6 cellular contexts compared by ENCODE assay signal in genomic region chr19:19488041-19488874, GRCh38. TPM values are rescaled to one million over a fixed set of nuclear protein-coding genes. Genes with fewer than 3 reads are reported as not detected.
A peak's percentile ranks its signal among the peaks of the same experiment; 100 is the strongest.
DNase-seq lines count a peak whose midpoint lies in the region; ATAC-seq, FAIRE-seq and TF ChIP-seq lines count a peak whose summit lies in the region.

No MANE protein-coding gene starts in this region.

- H3K9ac ChIP-seq in OCI-LY3 (ENCODE audit: low read length) (no peak overlapping the region), H1 (replicated peaks in 1 of 4; ENCODE audit: extremely low read depth in 1 of 4, low read depth in 3 of 4, low read length in 3 of 4) (peak overlapping the region in 1 of 4 experiments; percentile 12; a peak in 1 of 7 replicates)

- H3K36me3 ChIP-seq in OCI-LY3 (replicated peaks; ENCODE audit: low read depth, low read length) (peaks cover 8% of the 10 kb centered on the region), H1 (ENCODE audit: control insufficient read depth in 2 of 4, insufficient read depth in 4 of 4, low read length in 3 of 4) (peaks cover 0 to 9% (median 1%) of the 10 kb centered on the region in 4 experiments; a peak in 4 of 8 replicates), sigmoid colon (peaks cover 0 to 14% (median 7%) of the 10 kb centered on the region in 4 donors)

- H2BK20ac ChIP-seq in H1 (ENCODE audit: low read length) = no peak overlapping the region

- H3K79me1 ChIP-seq in H1 (ENCODE audit: low read depth, low read length) = peaks cover 21% of the 10 kb centered on the region

- H3K4me1 ChIP-seq in OCI-LY3 (ENCODE audit: low read length) = peaks cover 33% of the 10 kb centered on the region
- peaks cover 11 to 28% (median 19%) of the 10 kb centered on the region in 4 experiments for H3K4me1 ChIP-seq in H1 (replicated peaks in 1 of 4; ENCODE audit: control insufficient read depth in 3 of 4, insufficient read depth in 4 of 4, low read length in 3 of 4)
- H3K4me1 ChIP-seq in sigmoid colon = peaks cover 0 to 42% (median 30%) of the 10 kb centered on the region in 4 donors

- peak overlapping the region; percentile 61; the same call in 1 of the 2 replicates for H2AK5ac ChIP-seq in H1 (ENCODE audit: low read depth, low read length)

- H3K18ac ChIP-seq in H1 (ENCODE audit: extremely low read depth, low read length) = no peak overlapping the region

- no peak overlapping the region for H3K14ac ChIP-seq in H1 (ENCODE audit: insufficient read length)

- TF ChIP-seq CTCF in OCI-LY3 (IDR thresholded peaks at IDR 0.05; ENCODE audit: low read depth, low read length) (no peak), H1 (IDR thresholded peaks at IDR 0.05; ENCODE audit: control extremely low read depth in 1 of 3, insufficient read depth in 1 of 3, low read depth in 1 of 3, low read length in 3 of 3) (no peak), sigmoid colon (IDR thresholded peaks at IDR 0.05) (no peak)

- peak overlapping the region; percentile 50; the same call in 1 of the 2 replicates for H2BK12ac ChIP-seq in H1 (ENCODE audit: low read depth, low read length)

- TF ChIP-seq RAD21 in H1 (IDR thresholded peaks at IDR 0.05 in 1 of 2, conservative IDR thresholded peaks at IDR 0.05 in 1 of 2; ENCODE audit: low read depth in 2 of 2, low read length in 2 of 2) = no peak

- no peak overlapping the region for H2AFZ ChIP-seq in OCI-LY3 (ENCODE audit: low read depth, low read length)
- H2AFZ ChIP-seq in H1 (ENCODE audit: low read length) = no peak overlapping the region

- TF ChIP-seq EP300 in H1 (IDR thresholded peaks at IDR 0.05; ENCODE audit: borderline replicate concordance in 1 of 2, low read depth in 2 of 2, low read length in 2 of 2) = no peak
- no peak for TF ChIP-seq EP300 in sigmoid colon (IDR thresholded peaks at IDR 0.05)

- no peak overlapping the region for H3K56ac ChIP-seq in H1 (replicated peaks; ENCODE audit: insufficient read length, low read depth, low read length)

- H4K91ac ChIP-seq in H1 (replicated peaks; ENCODE audit: insufficient read length, low read length) = no peak overlapping the region

- H4K8ac ChIP-seq in H1 (ENCODE audit: extremely low read depth, insufficient read depth, low read length) = no peak overlapping the region

- FAIRE-seq in H1 (lab: Jason Lieb, UNC) = no peak

- peaks cover 14% of the 10 kb centered on the region for H4K20me1 ChIP-seq in OCI-LY3 (ENCODE audit: insufficient read depth, low read length)
- peaks cover 12 to 31% of the 10 kb centered on the region in 2 experiments for H4K20me1 ChIP-seq in H1 (replicated peaks in 1 of 2; ENCODE audit: control insufficient read depth in 1 of 2, insufficient read depth in 2 of 2, low read length in 2 of 2)

- 89% methylated on average over 18 of the region's 18 CpGs; no CpG with 5 or more reads in 1 of the 2 experiments for WGBS in H1 (ENCODE audit: extremely low coverage in 1 of 2, insufficient coverage in 1 of 2, insufficient read length in 1 of 2, insufficient replicate concordance in 2 of 2, low coverage in 1 of 2, low lambda C conversion rate in 2 of 2, missing lambda C conversion rate in 1 of 2), 2 experiments
- 35 to 68% methylated on average over 18 of the region's 18 CpGs for WGBS in sigmoid colon, 2 donors

- H3K27ac ChIP-seq in OCI-LY3 (ENCODE audit: low read length) (no peak overlapping the region), H1 (ENCODE audit: low read depth, low read length) (peak overlapping the region; percentile 44; the same call in 1 of the 2 replicates), sigmoid colon (peak overlapping the region; percentile 58 to 70 (median 60))

- intact Hi-C loops in sigmoid colon (cut with DNase I) = loop anchor here (5.0 kb wide), 1 partner anchor 81 kb away; the partner anchor contains the start of gene GATAD2A

- POLR2A ChIA-PET in H1 (lab: Charles Lee; ENCODE audit: partially characterized antibody) = interaction anchor here (0.6 to 4.3 kb wide), 17 partner anchors 13 to 169 kb away, joined by 3 to 44 read pairs (median 5); partner anchors contain the start of genes GATAD2A, NDUFA13 and TSSK6

- DNase-seq in H1 (ENCODE audit: low read depth in 1 of 2, low spot score in 2 of 2) (no peak), sigmoid colon (no peak), HPDE6-E6E7 (ENCODE audit: extremely low spot score) (no peak), foreskin melanocyte (no peak)

- H2BK15ac ChIP-seq in H1 (ENCODE audit: low read length) = no peak overlapping the region

- no peak overlapping the region for H3K4ac ChIP-seq in H1 (replicated peaks; ENCODE audit: insufficient read length, low read depth, low read length)

- H3K79me2 ChIP-seq in OCI-LY3 (ENCODE audit: low read length) (peaks cover 65% of the 10 kb centered on the region), H1 (ENCODE audit: control insufficient read depth in 1 of 2, insufficient read depth in 2 of 2, low read length in 2 of 2) (peaks cover 0 to 62% of the 10 kb centered on the region in 2 experiments; a peak in 2 of 4 replicates)

- H3K9me3 ChIP-seq in OCI-LY3 (ENCODE audit: insufficient read depth, low read length) = no peaks in the 10 kb centered on the region
- H3K9me3 ChIP-seq in H1 (ENCODE audit: insufficient read depth in 2 of 2, low read depth in 1 of 2, low read length in 1 of 2) = no peaks in the 10 kb centered on the region
- H3K9me3 ChIP-seq in sigmoid colon = no peaks in the 10 kb centered on the region

- H3K23ac ChIP-seq in H1 (ENCODE audit: insufficient read length) = no peak overlapping the region

- H3K4me2 ChIP-seq in OCI-LY3 (ENCODE audit: low read length) = peak overlapping the region; percentile 21; the same call in 1 of the 2 replicates
- H3K4me2 ChIP-seq in H1 (ENCODE audit: insufficient read depth in 1 of 2, low read depth in 2 of 2, low read length in 2 of 2) = peak overlapping the region; percentile 22 to 45; a peak in 2 of 4 replicates

- H2BK5ac ChIP-seq in H1 (ENCODE audit: low read depth, low read length) = peak overlapping the region; percentile 75; the same call in 1 of the 2 replicates

- H2BK120ac ChIP-seq in H1 (replicated peaks; ENCODE audit: low read depth, low read length) = no peak overlapping the region

- H3K4me3 ChIP-seq in OCI-LY3 (ENCODE audit: low read length) (no peak overlapping the region), H1 (ENCODE audit: extremely low read depth in 1 of 4, insufficient read depth in 2 of 4, low read depth in 3 of 4, low read length in 4 of 4) (peak overlapping the region in 1 of 4 experiments; percentile 11; a peak in 1 of 8 replicates), sigmoid colon (no peak overlapping the region)

- H3K23me2 ChIP-seq in H1 (ENCODE audit: low read depth, low read length) = no peaks in the 10 kb centered on the region

- CTCF ChIA-PET in H1 (lab: Charles Lee; ENCODE audit: partially characterized antibody) = interaction anchor here (0.6 to 9.8 kb wide), 14 partner anchors 12 to 180 kb away, joined by 3 to 146 read pairs (median 5); partner anchors contain the start of gene GATAD2A

- H3K27me3 ChIP-seq in OCI-LY3 (ENCODE audit: low read depth, low read length) = no peaks in the 10 kb centered on the region
- no peaks in the 10 kb centered on the region for H3K27me3 ChIP-seq in H1 (replicated peaks in 1 of 4; ENCODE audit: control insufficient read depth in 3 of 4, extremely low read depth in 1 of 4, insufficient read depth in 3 of 4, low read length in 3 of 4)
- H3K27me3 ChIP-seq in sigmoid colon = no peaks in the 10 kb centered on the region

- no peak for ATAC-seq in HG03175 (IDR thresholded peaks at IDR 0.05; ENCODE audit: unreplicated experiment)

- H4K5ac ChIP-seq in H1 (ENCODE audit: insufficient read length, low read depth, low read length) = no peak overlapping the region

- no peak for TF ChIP-seq POLR2A in H1 (IDR thresholded peaks at IDR 0.05; ENCODE audit: control extremely low read depth in 1 of 2, low read depth in 2 of 2, low read length in 2 of 2)
- TF ChIP-seq POLR2A in sigmoid colon (IDR thresholded peaks at IDR 0.05) = no peak

RNA-seq across cellular contexts. Expression of gene TSSK6, which starts 27.1 kb away (rescaled TPM):
- 2.9 and 3.6 TPM in 2 replicates for total RNA-seq in H1 (2021; fragmentation: NEBNext Ultra II Directional; extraction: Animal tissue kit (Norgen Biotek cat#: 25700))
- 7.8 and 12.1 TPM in 2 replicates for polyA plus RNA-seq in H1 (2011; rRNA removed)
- polyA plus RNA-seq in H1 (2011; cell fraction: cytosol; rRNA removed) = 6.9 TPM
- polyA plus RNA-seq in H1 (2011; cell fraction: nucleus; rRNA removed) = 9.3 TPM
- 2.1 to 4.3 TPM (median 3.4 TPM) in 4 replicates for polyA plus RNA-seq in H1 (2012, experiment 1 of 2)
- polyA plus RNA-seq in H1 (2012, experiment 2 of 2) = 3.8 TPM
- 1.6 TPM for polyA plus RNA-seq in H1 (2013, experiment 1 of 2)
- 1.1 TPM for polyA plus RNA-seq in H1 (2013, experiment 2 of 2)
- polyA minus RNA-seq in H1 (2011; rRNA and poly(A)+ RNA removed) = 1.9 and 2.4 TPM in 2 replicates
- polyA minus RNA-seq in H1 (2011; cell fraction: cytosol; rRNA and poly(A)+ RNA removed) = 2.9 TPM
- 8.6 TPM for polyA minus RNA-seq in H1 (2011; cell fraction: nucleus; rRNA and poly(A)+ RNA removed)
- 1 to 10 TPM; 1.2 to 3.3 (median 1.5) TPM for total RNA-seq in sigmoid colon
- polyA plus RNA-seq in sigmoid colon = 1 to 10 TPM; 1.2 to 3.0 (median 2.4) TPM

RNA-seq across cellular contexts. Expression of gene NDUFA13, which starts 27.8 kb away (rescaled TPM):
- 413 and 425 TPM in 2 replicates for total RNA-seq in H1 (2021; fragmentation: NEBNext Ultra II Directional; extraction: Animal tissue kit (Norgen Biotek cat#: 25700))
- polyA plus RNA-seq in H1 (2011; rRNA removed) (1,105 and 1,309 TPM in 2 replicates), sigmoid colon (100 to 1,000 TPM; 239 to 339 (median 283) TPM)
- polyA plus RNA-seq in H1 (2011; cell fraction: cytosol; rRNA removed) = 1,197 TPM
- polyA plus RNA-seq in H1 (2011; cell fraction: nucleus; rRNA removed) = 627 TPM
- polyA plus RNA-seq in H1 (2012, experiment 1 of 2) = 415 to 713 TPM (median 615 TPM) in 4 replicates
- polyA plus RNA-seq in H1 (2012, experiment 2 of 2) = 1,304 TPM
- 247 TPM for polyA plus RNA-seq in H1 (2013, experiment 1 of 2)
- polyA plus RNA-seq in H1 (2013, experiment 2 of 2) = 247 TPM
- 97.5 and 101 TPM in 2 replicates for polyA minus RNA-seq in H1 (2011; rRNA and poly(A)+ RNA removed)
- polyA minus RNA-seq in H1 (2011; cell fraction: cytosol; rRNA and poly(A)+ RNA removed) = 111 TPM
- polyA minus RNA-seq in H1 (2011; cell fraction: nucleus; rRNA and poly(A)+ RNA removed) = 98.8 TPM
- 100 to 1,000 TPM in 1 of 4 donors, 10 to 100 TPM in 3; 31.3 to 110 (median 55.4) TPM for total RNA-seq in sigmoid colon

RNA-seq across cellular contexts. Expression of gene YJEFN3, which starts 40.5 kb away (rescaled TPM):
- 5.0 and 5.7 TPM in 2 replicates for total RNA-seq in H1 (2021; fragmentation: NEBNext Ultra II Directional; extraction: Animal tissue kit (Norgen Biotek cat#: 25700))
- polyA plus RNA-seq in H1 (2011; rRNA removed) = 9.4 and 17.2 TPM in 2 replicates
- 11.9 TPM for polyA plus RNA-seq in H1 (2011; cell fraction: cytosol; rRNA removed)
- polyA plus RNA-seq in H1 (2011; cell fraction: nucleus; rRNA removed) = 42.5 TPM
- 9.3 to 12.5 TPM (median 12.0 TPM) in 4 replicates for polyA plus RNA-seq in H1 (2012, experiment 1 of 2)
- polyA plus RNA-seq in H1 (2012, experiment 2 of 2) = 5.3 TPM
- 5.6 TPM for polyA plus RNA-seq in H1 (2013, experiment 1 of 2)
- 5.0 TPM for polyA plus RNA-seq in H1 (2013, experiment 2 of 2)
- polyA minus RNA-seq in H1 (2011; rRNA and poly(A)+ RNA removed) = 0.71 and 1.0 TPM in 2 replicates
- polyA minus RNA-seq in H1 (2011; cell fraction: cytosol; rRNA and poly(A)+ RNA removed) = 1.5 TPM
- 3.4 TPM for polyA minus RNA-seq in H1 (2011; cell fraction: nucleus; rRNA and poly(A)+ RNA removed)
- total RNA-seq in sigmoid colon = 1 to 10 TPM in 3 of 4 donors, under 1 TPM in 1; 0.71 to 3.1 (median 1.9) TPM
- 10 to 100 TPM in 1 of 3 donors, not detected in 2; 14.4 TPM for polyA plus RNA-seq in sigmoid colon

RNA-seq across cellular contexts. Expression of gene CILP2, which starts 49.8 kb away (rescaled TPM):
- 5.8 and 5.9 TPM in 2 replicates for total RNA-seq in H1 (2021; fragmentation: NEBNext Ultra II Directional; extraction: Animal tissue kit (Norgen Biotek cat#: 25700))
- polyA plus RNA-seq in H1 (2011; rRNA removed) (4.4 and 8.2 TPM in 2 replicates), sigmoid colon (under 1 TPM in 1 of 3 donors, not detected in 2; 0.29 TPM)
- 4.4 TPM for polyA plus RNA-seq in H1 (2011; cell fraction: cytosol; rRNA removed)
- 11.5 TPM for polyA plus RNA-seq in H1 (2011; cell fraction: nucleus; rRNA removed)
- polyA plus RNA-seq in H1 (2012, experiment 1 of 2) = 2.7 to 4.9 TPM (median 4.1 TPM) in 4 replicates
- 5.0 TPM for polyA plus RNA-seq in H1 (2012, experiment 2 of 2)
- polyA plus RNA-seq in H1 (2013, experiment 1 of 2) = 14.1 TPM
- polyA plus RNA-seq in H1 (2013, experiment 2 of 2) = 10.8 TPM
- polyA minus RNA-seq in H1 (2011; rRNA and poly(A)+ RNA removed) = 1.6 and 1.9 TPM in 2 replicates
- 4.0 TPM for polyA minus RNA-seq in H1 (2011; cell fraction: cytosol; rRNA and poly(A)+ RNA removed)
- 4.1 TPM for polyA minus RNA-seq in H1 (2011; cell fraction: nucleus; rRNA and poly(A)+ RNA removed)
- total RNA-seq in sigmoid colon = under 1 TPM in 1 of 4 donors, not detected in 3; 0.16 TPM
